12 cellular contexts compared by ENCODE assay signal in the genomic region with DNA sequence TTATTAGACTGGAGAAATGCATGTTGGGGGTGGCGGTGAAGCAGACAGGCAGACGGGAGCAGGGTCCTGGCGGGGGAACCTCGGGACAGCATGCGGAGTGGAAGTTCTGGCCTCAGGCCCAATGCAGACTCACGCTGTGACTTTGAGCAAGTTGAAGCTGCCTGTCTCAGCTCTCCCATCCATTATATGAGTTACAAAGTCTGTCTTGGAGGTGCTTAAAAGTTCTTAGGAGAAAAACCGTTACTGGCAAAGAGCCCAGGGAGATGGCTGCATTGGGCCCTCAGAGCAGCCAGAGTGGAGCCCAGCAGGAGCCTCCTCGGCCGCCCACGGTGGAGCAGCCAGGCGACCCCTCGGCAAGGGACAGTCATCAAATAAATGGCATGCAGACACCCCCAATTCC.
DNase-seq lines count a peak whose midpoint lies in the region; ATAC-seq and TF ChIP-seq lines count a peak whose summit lies in the region.
"Had no signal": no experiment of that assay in that cellular context is flagged by ENCODE, and none has a peak within 500 bp of the region (broad histone marks: within the 10 kb centered on the region; RNA-seq: fewer than 3 reads in every experiment).

No MANE protein-coding gene starts in this region.

- H3K4me3 Mint-ChIP-seq in osteocyte (ENCODE audit: unreplicated experiment) (no peak overlapping the region), CD14-positive monocyte (no peak overlapping the region)
- no peak overlapping the region for H3K4me3 Mint-ChIP-seq in stimulated activated memory B cell treated with anti-CD40 and anti-IgM and Interleukin-4, amounts not matched to agents 10 μg/mL and 1 μg/mL and 100 μg/mL, for 72 hours
- H3K4me3 Mint-ChIP-seq: B cell had no signal

- intact Hi-C loops in A673 (cut with micrococcal nuclease; ENCODE audit: unreplicated experiment), result no loop called here
- intact Hi-C loops in CD14-positive monocyte (cut with micrococcal nuclease), result no loop called here

- BruUV-seq in A673 (replicated peaks; lab: Mats Ljungman, UMichigan), result no TSS peak

- no peak overlapping the region for H3K4me3 ChIP-seq in A673 (ENCODE audit: low read depth, low read length, poor library complexity, severe bottlenecking)
- no peak overlapping the region for H3K4me3 ChIP-seq in fibroblast of pulmonary artery (replicated peaks; ENCODE audit: low read depth, low read length)
- H3K4me3 ChIP-seq: upper lobe of left lung had no signal

- no peaks in the 10 kb centered on the region for H3K27me3 Mint-ChIP-seq in osteocyte (ENCODE audit: unreplicated experiment)
- H3K27me3 Mint-ChIP-seq in CD14-positive monocyte (ENCODE audit: low read depth in 3 of 3), result peaks cover 0 to 6% (median 5%) of the 10 kb centered on the region in 3 donors
- no peaks in the 10 kb centered on the region for H3K27me3 Mint-ChIP-seq in stimulated activated memory B cell treated with anti-CD40 and anti-IgM and Interleukin-4, amounts not matched to agents 10 μg/mL and 1 μg/mL and 100 μg/mL, for 72 hours
- H3K27me3 Mint-ChIP-seq: B cell had no signal

- no peak for TF ChIP-seq CTCF in A673 (conservative IDR thresholded peaks at IDR 0.05; ENCODE audit: low read depth, low read length)
- no peak for TF ChIP-seq CTCF in fibroblast of pulmonary artery (IDR thresholded peaks at IDR 0.05; ENCODE audit: low read length, missing control alignments)
- no peak for TF ChIP-seq CTCF in osteocyte (IDR thresholded peaks at IDR 0.05)
- no peak for TF ChIP-seq CTCF in CD14-positive monocyte (IDR thresholded peaks at IDR 0.05)

- no peak for ATAC-seq in stimulated activated memory B cell treated with anti-CD40 and anti-IgM and Interleukin-4, amounts not matched to agents 10 μg/mL and 1 μg/mL and 100 μg/mL, for 72 hours
- ATAC-seq: left colon had no signal

- CTCF ChIA-PET in A673 (lab: Charles Lee), result no interaction called here

- no peaks in the 10 kb centered on the region for H3K9me3 ChIP-seq in A673 (ENCODE audit: low read depth, low read length, poor library complexity, severe bottlenecking)
- H3K9me3 ChIP-seq: upper lobe of left lung had no signal

- H3K36me3 Mint-ChIP-seq in osteocyte (ENCODE audit: unreplicated experiment), result no peaks in the 10 kb centered on the region
- H3K36me3 Mint-ChIP-seq in CD14-positive monocyte, result no peaks in the 10 kb centered on the region
- no peaks in the 10 kb centered on the region for H3K36me3 Mint-ChIP-seq in stimulated activated memory B cell treated with anti-CD40 and anti-IgM and Interleukin-4, amounts not matched to agents 10 μg/mL and 1 μg/mL and 100 μg/mL, for 72 hours

- H3K4me1 Mint-ChIP-seq in osteocyte (ENCODE audit: unreplicated experiment) (peaks cover 32% of the 10 kb centered on the region), CD14-positive monocyte (no peaks in the 10 kb centered on the region)
- no peaks in the 10 kb centered on the region for H3K4me1 Mint-ChIP-seq in stimulated activated memory B cell treated with anti-CD40 and anti-IgM and Interleukin-4, amounts not matched to agents 10 μg/mL and 1 μg/mL and 100 μg/mL, for 72 hours
- H3K4me1 Mint-ChIP-seq: B cell had no signal

- POLR2A ChIA-PET in A673 (lab: Charles Lee; ENCODE audit: low non-redundant PET), result no interaction called here

- peaks cover 23% of the 10 kb centered on the region for H3K4me1 ChIP-seq in A673 (ENCODE audit: insufficient read depth, low read length, poor library complexity, severe bottlenecking)
- H3K4me1 ChIP-seq: upper lobe of left lung had no signal

- DNase-seq in A673 (ENCODE audit: low spot score) (peak; percentile 83), NCI-H446 (lab: John Stamatoyannopoulos, UW) (peak; percentile 51 to 89), fibroblast of pulmonary artery (ENCODE audit: low read depth) (peak; percentile 48), osteocyte (ENCODE audit: extremely low spot score, unreplicated experiment) (peak; percentile 86), CD14-positive monocyte (ENCODE audit: low spot score) (no peak), SKM-1 (lab: John Stamatoyannopoulos, UW; ENCODE audit: unreplicated experiment) (no peak)
- DNase-seq in activated CD4-positive, alpha-beta T cell treated with anti-CD3 and anti-CD28 coated beads, Interleukin-2, amount 50 U/mL, for 48 hours, result no peak
- DNase-seq: left colon, T-helper 1 cell had no signal

- H3K27ac Mint-ChIP-seq in osteocyte (ENCODE audit: unreplicated experiment) (peak overlapping the region; percentile 89), CD14-positive monocyte (no peak overlapping the region)
- H3K27ac Mint-ChIP-seq in stimulated activated memory B cell treated with anti-CD40 and anti-IgM and Interleukin-4, amounts not matched to agents 10 μg/mL and 1 μg/mL and 100 μg/mL, for 72 hours, result no peak overlapping the region
- H3K27ac Mint-ChIP-seq: B cell had no signal

- no peaks in the 10 kb centered on the region for H3K9me3 Mint-ChIP-seq in osteocyte (ENCODE audit: unreplicated experiment)
- peaks cover 0 to 11% (median 2%) of the 10 kb centered on the region in 7 donors for H3K9me3 Mint-ChIP-seq in CD14-positive monocyte
- no peaks in the 10 kb centered on the region for H3K9me3 Mint-ChIP-seq in stimulated activated memory B cell treated with anti-CD40 and anti-IgM and Interleukin-4, amounts not matched to agents 10 μg/mL and 1 μg/mL and 100 μg/mL, for 72 hours

- H3K36me3 ChIP-seq in A673 (ENCODE audit: insufficient read depth, low read length, poor library complexity, severe bottlenecking), result no peaks in the 10 kb centered on the region
- H3K36me3 ChIP-seq: upper lobe of left lung had no signal

- H3K27ac ChIP-seq in A673 (ENCODE audit: low read depth, low read length, poor library complexity, severe bottlenecking), result peak overlapping the region; percentile 21

- no peaks in the 10 kb centered on the region for H3K27me3 ChIP-seq in A673 (replicated peaks; ENCODE audit: insufficient read depth, low read depth, low read length, poor library complexity)
- H3K27me3 ChIP-seq: upper lobe of left lung had no signal

Comparison
In these comparisons a context has a peak if more than half of its experiments do, and no peak if none do; other contexts are left out.
1. DNase-seq: peak in A673 (single experiment), NCI-H446 (2 of 2), fibroblast of pulmonary artery (single experiment) and osteocyte (single experiment); none in CD14-positive monocyte (single experiment), SKM-1 (single experiment) and activated CD4-positive, alpha-beta T cell treated with anti-CD3 and anti-CD28 coated beads, Interleukin-2, amount 50 U/mL, for 48 hours (0 of 2).